In the genomic region with DNA sequence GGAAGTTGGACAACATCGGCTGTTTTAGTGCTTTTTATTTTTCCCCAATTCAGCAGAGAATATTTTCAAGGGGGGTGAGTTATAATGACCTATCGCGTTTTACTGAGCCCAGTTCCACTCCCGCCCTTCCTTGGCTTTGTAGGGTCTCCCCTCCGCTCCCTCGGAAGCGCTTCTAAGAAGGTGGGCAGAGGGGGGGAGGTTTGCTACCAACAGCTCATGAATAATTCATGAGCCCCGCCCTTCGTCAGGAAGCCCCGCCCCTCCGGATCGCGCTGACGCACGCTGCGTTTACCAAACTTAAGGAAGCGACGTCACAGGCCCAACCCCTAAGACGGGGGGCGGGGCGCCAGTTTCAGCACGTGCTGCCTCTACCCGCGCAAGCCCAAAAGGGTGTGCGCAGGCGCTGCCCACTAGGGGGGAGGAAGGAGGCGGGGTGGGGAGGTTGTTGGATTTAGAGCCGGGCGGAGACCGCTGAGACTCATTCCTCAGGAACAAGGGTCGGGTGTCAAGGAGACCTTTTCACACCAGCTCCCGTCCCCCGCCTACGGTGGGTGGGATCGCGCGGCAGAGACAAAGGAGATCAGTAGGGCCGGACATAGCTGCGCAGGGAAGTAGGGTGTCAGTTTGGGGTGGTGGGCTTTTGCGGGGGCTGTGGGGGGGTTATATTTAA, we compare ENCODE assay signal across 8 cellular contexts. TPM values are rescaled to one million over a fixed set of nuclear protein-coding genes. Genes with fewer than 3 reads are reported as not detected.
A peak's percentile ranks its signal among the peaks of the same experiment; 100 is the strongest.
DNase-seq lines count a peak whose midpoint lies in the region; ATAC-seq, FAIRE-seq and TF ChIP-seq lines count a peak whose summit lies in the region.

No MANE protein-coding gene starts in this region.

- H3K4me1 ChIP-seq in astrocyte (ENCODE audit: insufficient read depth, low read length) (peaks cover 15% of the 10 kb centered on the region), right cardiac atrium (ENCODE audit: control insufficient read depth, insufficient read depth, low read length) (peaks cover 7% of the 10 kb centered on the region), psoas muscle (peaks cover 22% of the 10 kb centered on the region)

- DNase-seq in NCI-H1930 (lab: John Stamatoyannopoulos, UW) (peak; percentile 100), T-helper 22 cell (ENCODE audit: low read depth) (peak; percentile 100), astrocyte (ENCODE audit: low read depth) (peak; percentile 96), right cardiac atrium (peak; percentile 100), psoas muscle (peak; percentile 100), urothelium cell line (ENCODE audit: low spot score) (peak; percentile 100)

- H3K27me3 Mint-ChIP-seq in astrocyte (ENCODE audit: low read depth, unreplicated experiment), result no peaks in the 10 kb centered on the region

- peak overlapping the region; percentile 96 for H3K4me3 Mint-ChIP-seq in astrocyte (ENCODE audit: unreplicated experiment)

- no peaks in the 10 kb centered on the region for H3K9me3 Mint-ChIP-seq in astrocyte (ENCODE audit: unreplicated experiment)

- H2AFZ ChIP-seq in astrocyte (ENCODE audit: low read depth, low read length), result peak overlapping the region; percentile 82

- FAIRE-seq in astrocyte (lab: Jason Lieb, UNC), result no peak
- no peak for FAIRE-seq in urothelium cell line (lab: Jason Lieb, UNC)

- H3K27me3 ChIP-seq in astrocyte (ENCODE audit: insufficient read depth, low read length), result no peaks in the 10 kb centered on the region
- H3K27me3 ChIP-seq in right cardiac atrium (ENCODE audit: control insufficient read depth, insufficient read depth), result no peaks in the 10 kb centered on the region
- no peaks in the 10 kb centered on the region for H3K27me3 ChIP-seq in psoas muscle (ENCODE audit: insufficient read depth in 3 of 3, low read length in 2 of 3)

- H3K36me3 Mint-ChIP-seq in astrocyte (ENCODE audit: low read depth, unreplicated experiment), result peaks cover 7% of the 10 kb centered on the region

- peaks cover 15% of the 10 kb centered on the region for H3K36me3 ChIP-seq in astrocyte (ENCODE audit: insufficient read depth, low read length)
- peaks cover 0 to 30% of the 10 kb centered on the region in 2 donors for H3K36me3 ChIP-seq in psoas muscle (ENCODE audit: insufficient read depth in 1 of 2, low read depth in 1 of 2)

- H3K9me3 ChIP-seq in astrocyte (ENCODE audit: insufficient read depth, low read depth, low read length), result no peaks in the 10 kb centered on the region
- no peaks in the 10 kb centered on the region for H3K9me3 ChIP-seq in right cardiac atrium (ENCODE audit: control insufficient read depth, low read length)
- H3K9me3 ChIP-seq in psoas muscle, result no peaks in the 10 kb centered on the region

- under 1% methylated on average over 40 of the region's 40 CpGs for WGBS in right cardiac atrium
- WGBS in psoas muscle, 3 donors, result 0% methylated on average over 38 to 40 of the region's 40 CpGs

- H3K4me3 ChIP-seq in astrocyte (ENCODE audit: insufficient read depth, low read depth, low read length) (peak overlapping the region; percentile 81), right cardiac atrium (ENCODE audit: low read length) (peak overlapping the region; percentile 85), psoas muscle (peak overlapping the region; percentile 97)

- H3K4me2 ChIP-seq in astrocyte (ENCODE audit: low read length), result peak overlapping the region; percentile 87

- H3K27ac Mint-ChIP-seq in astrocyte (ENCODE audit: unreplicated experiment), result peak overlapping the region; percentile 100

- intact Hi-C loops in right cardiac atrium (cut with DNase I) (no loop called here), psoas muscle (cut with DNase I) (no loop called here)

- H3K9ac ChIP-seq in astrocyte (ENCODE audit: low read length), result peak overlapping the region; percentile 96

- peaks cover 32% of the 10 kb centered on the region for H4K20me1 ChIP-seq in astrocyte (ENCODE audit: insufficient read depth, low read length)

- peak overlapping the region; percentile 98 for H3K27ac ChIP-seq in astrocyte (ENCODE audit: low read depth, low read length)
- H3K27ac ChIP-seq in right cardiac atrium (ENCODE audit: low read length), result peak overlapping the region; percentile 99
- H3K27ac ChIP-seq in psoas muscle, result peak overlapping the region; percentile 100

- H3K4me1 Mint-ChIP-seq in astrocyte (ENCODE audit: low read depth, unreplicated experiment), result peaks cover 11% of the 10 kb centered on the region

- H3K79me2 ChIP-seq in astrocyte (ENCODE audit: insufficient read depth, low read length), result peaks cover 43% of the 10 kb centered on the region

- TF ChIP-seq POLR2A in GM15510 (IDR thresholded peaks at IDR 0.05; ENCODE audit: borderline replicate concordance, extremely low read depth, insufficient read length), result peak; percentile 83

- ATAC-seq in HG02943 (IDR thresholded peaks at IDR 0.05; ENCODE audit: low read depth, unreplicated experiment) (peak; percentile 50), right cardiac atrium (peak; percentile 83 to 87), psoas muscle (peak; percentile 82 to 86 (median 85))

- TF ChIP-seq CTCF in astrocyte (IDR thresholded peaks at IDR 0.05; ENCODE audit: insufficient read depth, low read depth, low read length) (no peak), psoas muscle (IDR thresholded peaks at IDR 0.05) (peak; percentile 12)

RNA-seq across cellular contexts. Expression of gene MEPCE, which starts 0.5 kb away (rescaled TPM):
- total RNA-seq in astrocyte (20.2 and 20.5 TPM in 2 replicates), right cardiac atrium (10 to 100 TPM; 18.7 to 24.6 (median 23.2) TPM), psoas muscle (10 to 100 TPM; 27.2 to 41.5 (median 36.9) TPM)
- polyA plus RNA-seq in right cardiac atrium (20.4 TPM), psoas muscle (10 to 100 TPM; 28.7 to 40.5 (median 29.5) TPM)

RNA-seq across cellular contexts. Expression of gene ZCWPW1, which starts 0.6 kb away (rescaled TPM):
- 2.1 and 2.6 TPM in 2 replicates for total RNA-seq in astrocyte
- total RNA-seq in right cardiac atrium, result 1 to 10 TPM; 3.5 to 5.3 (median 4.4) TPM
- polyA plus RNA-seq in right cardiac atrium, result 4.9 TPM
- total RNA-seq in psoas muscle, result 1 to 10 TPM; 3.5 to 5.6 (median 3.7) TPM
- polyA plus RNA-seq in psoas muscle, result 10 to 100 TPM in 1 of 3 donors, 1 to 10 TPM in 2; 5.5 to 13.2 (median 5.9) TPM

RNA-seq across cellular contexts. Expression of gene PPP1R35, which starts 7.2 kb away (rescaled TPM):
- total RNA-seq in astrocyte (18.5 and 19.7 TPM in 2 replicates), right cardiac atrium (10 to 100 TPM; 14.8 to 17.7 (median 16.5) TPM), psoas muscle (10 to 100 TPM in 3 of 4 donors, 1 to 10 TPM in 1; 8.0 to 17.9 (median 13.0) TPM)
- polyA plus RNA-seq in right cardiac atrium (20.3 TPM), psoas muscle (10 to 100 TPM in 2 of 3 donors, 1 to 10 TPM in 1; 9.8 to 22.4 (median 12.8) TPM)

RNA-seq across cellular contexts. Expression of gene SPACDR, which starts 35.0 kb away (rescaled TPM):
- total RNA-seq in astrocyte (2.5 and 2.6 TPM in 2 replicates), right cardiac atrium (under 1 TPM in 1 of 4 donors, not detected in 3; 0.44 TPM), psoas muscle (not detected)
- polyA plus RNA-seq in right cardiac atrium (0.11 TPM), psoas muscle (under 1 TPM in 2 of 3 donors, not detected in 1; 0.17 to 0.25 TPM)

RNA-seq across cellular contexts. Expression of gene TSC22D4, which starts 49.9 kb away (rescaled TPM):
- 52.9 and 53.4 TPM in 2 replicates for total RNA-seq in astrocyte
- 10 to 100 TPM; 36.7 to 63.6 (median 48.6) TPM for total RNA-seq in right cardiac atrium
- 61.2 TPM for polyA plus RNA-seq in right cardiac atrium
- total RNA-seq in psoas muscle, result 10 to 100 TPM; 15.7 to 23.6 (median 17.6) TPM
- 10 to 100 TPM; 16.4 to 24.8 (median 16.7) TPM for polyA plus RNA-seq in psoas muscle

Comparison
In these comparisons a context has a peak if more than half of its experiments do, and no peak if none do; other contexts are left out.
1. Peak in every context shown above with its lines: DNase-seq, ATAC-seq, H3K4me3 ChIP-seq and H3K27ac ChIP-seq.